9 cellular contexts compared by ENCODE assay signal in genomic region chr15:88450125-88450798, GRCh38. TPM values are rescaled to one million over a fixed set of nuclear protein-coding genes. Genes with fewer than 3 reads are reported as not detected.
DNase-seq lines count a peak whose midpoint lies in the region; ATAC-seq, FAIRE-seq and TF ChIP-seq lines count a peak whose summit lies in the region.
"Had no signal": no experiment of that assay in that cellular context is flagged by ENCODE, and none has a peak within 500 bp of the region (broad histone marks: within the 10 kb centered on the region; RNA-seq: fewer than 3 reads in every experiment).

No MANE protein-coding gene starts in this region.

- H3K79me1 ChIP-seq in mesenchymal stem cell (replicated peaks; ENCODE audit: low read length, poor library complexity, severe bottlenecking) = no peaks in the 10 kb centered on the region

- H3K9me3 ChIP-seq in mesenchymal stem cell (ENCODE audit: control insufficient read depth, low read length) = peaks cover 4% of the 10 kb centered on the region

- no peak overlapping the region for H3K27ac ChIP-seq in mesenchymal stem cell (ENCODE audit: low read length, poor library complexity, severe bottlenecking)

- peaks cover 3% of the 10 kb centered on the region for H3K4me1 ChIP-seq in mesenchymal stem cell (ENCODE audit: control insufficient read depth, insufficient read depth, low read depth, low read length)

- peak; percentile 65 for DNase-seq in DMS53 (lab: John Stamatoyannopoulos, UW)
- DNase-seq in H54 (ENCODE audit: insufficient read length, low spot score) = peak; percentile 38
- peak; percentile 3 for DNase-seq in NCI-H2171 (lab: John Stamatoyannopoulos, UW)
- DNase-seq in activated CD4-positive, alpha-beta T cell treated with anti-CD3 and anti-CD28 coated beads for 1 hour = peak; percentile 12
- peak; percentile 73 for DNase-seq in dermis blood vessel endothelial cell
- DNase-seq in mesenchymal stem cell = peak; percentile 66
- peak; percentile 42 to 57 for DNase-seq in stimulated activated CD8-positive, alpha-beta memory T cell treated with anti-CD3 and anti-CD28 coated beads, Interleukin-7, amount 100 ng/mL, for 48 hours (ENCODE audit: extremely low read depth in 1 of 2, low read depth in 1 of 2)

- H3K23ac ChIP-seq in mesenchymal stem cell (ENCODE audit: low read length in 2 of 2) = no peak overlapping the region

- no peak overlapping the region for H3K14ac ChIP-seq in mesenchymal stem cell (ENCODE audit: low read length in 2 of 2)

- H4K8ac ChIP-seq in mesenchymal stem cell (ENCODE audit: low read length) = no peak overlapping the region

- no peak overlapping the region for H2AFZ ChIP-seq in mesenchymal stem cell (ENCODE audit: low read depth, low read length)

- no peak overlapping the region for H2BK12ac ChIP-seq in mesenchymal stem cell (ENCODE audit: low read length in 2 of 2)

- peaks cover 5 to 7% of the 10 kb centered on the region in 2 experiments for H3K27me3 ChIP-seq in mesenchymal stem cell (ENCODE audit: control insufficient read depth in 1 of 2, insufficient read depth in 1 of 2, low read length in 2 of 2)

- no peak overlapping the region for H3K18ac ChIP-seq in mesenchymal stem cell (ENCODE audit: low read depth in 1 of 2, low read length in 2 of 2)

- FAIRE-seq in H54 (lab: Jason Lieb, UNC) = no peak
- FAIRE-seq: colon had no signal

- ATAC-seq in GM19467 (IDR thresholded peaks at IDR 0.05; ENCODE audit: unreplicated experiment) = no peak

- no peak overlapping the region for H2BK5ac ChIP-seq in mesenchymal stem cell (ENCODE audit: low read depth, low read length, poor library complexity, severe bottlenecking)

- H3K4ac ChIP-seq in mesenchymal stem cell (ENCODE audit: low read depth in 1 of 2, low read length in 2 of 2) = no peak overlapping the region

- 6% methylated on average over 12 of the region's 12 CpGs for WGBS in mesenchymal stem cell

- H2BK120ac ChIP-seq in mesenchymal stem cell (ENCODE audit: low read depth, low read length) = no peak overlapping the region

- H3K36me3 ChIP-seq in mesenchymal stem cell (ENCODE audit: control insufficient read depth in 1 of 2, insufficient read depth in 2 of 2, low read depth in 1 of 2, low read length in 2 of 2) = no peaks in the 10 kb centered on the region

- no peak overlapping the region for H4K91ac ChIP-seq in mesenchymal stem cell (ENCODE audit: low read length)

- H3K9ac ChIP-seq in mesenchymal stem cell (ENCODE audit: low read length) = no peak overlapping the region

- no peak overlapping the region for H3K4me2 ChIP-seq in mesenchymal stem cell (ENCODE audit: low read length, poor library complexity, severe bottlenecking)

- H2AK5ac ChIP-seq in mesenchymal stem cell (ENCODE audit: low read length, severe bottlenecking) = no peak overlapping the region

- TF ChIP-seq POLR2A in H54 (IDR thresholded peaks at IDR 0.05; ENCODE audit: low read depth, low read length) = no peak

- no peak overlapping the region for H3K4me3 ChIP-seq in mesenchymal stem cell (ENCODE audit: insufficient read depth in 1 of 2, low read depth in 1 of 2, low read length in 2 of 2)

- no peak overlapping the region for H2BK15ac ChIP-seq in mesenchymal stem cell (ENCODE audit: low read depth, poor library complexity, severe bottlenecking)

RNA-seq across cellular contexts. Expression of gene MRPL46, which starts 16.9 kb away (rescaled TPM):
- total RNA-seq in dermis blood vessel endothelial cell = 17.0 and 20.3 TPM in 2 replicates
- polyA plus RNA-seq in mesenchymal stem cell (2013, experiment 1 of 2) = 21.1 TPM
- 20.9 TPM for polyA plus RNA-seq in mesenchymal stem cell (2013, experiment 2 of 2)

RNA-seq across cellular contexts. Expression of gene MRPS11, which starts 17.2 kb away (rescaled TPM):
- total RNA-seq in dermis blood vessel endothelial cell = 38.5 and 47.7 TPM in 2 replicates
- polyA plus RNA-seq in mesenchymal stem cell (2013, experiment 1 of 2) = 59.6 TPM
- 63.0 TPM for polyA plus RNA-seq in mesenchymal stem cell (2013, experiment 2 of 2)

Comparison
In these comparisons a context has a peak if more than half of its experiments do, and no peak if none do; other contexts are left out.
1. DNase-seq: peak in every context shown above with its lines; median percentile 73 in dermis blood vessel endothelial cell; 66 in mesenchymal stem cell; 65 in DMS53; 50 in stimulated activated CD8-positive, alpha-beta memory T cell treated with anti-CD3 and anti-CD28 coated beads, Interleukin-7, amount 100 ng/mL, for 48 hours; 38 in H54; 12 in activated CD4-positive, alpha-beta T cell treated with anti-CD3 and anti-CD28 coated beads for 1 hour; 3 in NCI-H2171.